ENCODE assay signal across 20 cellular contexts in the genomic region with DNA sequence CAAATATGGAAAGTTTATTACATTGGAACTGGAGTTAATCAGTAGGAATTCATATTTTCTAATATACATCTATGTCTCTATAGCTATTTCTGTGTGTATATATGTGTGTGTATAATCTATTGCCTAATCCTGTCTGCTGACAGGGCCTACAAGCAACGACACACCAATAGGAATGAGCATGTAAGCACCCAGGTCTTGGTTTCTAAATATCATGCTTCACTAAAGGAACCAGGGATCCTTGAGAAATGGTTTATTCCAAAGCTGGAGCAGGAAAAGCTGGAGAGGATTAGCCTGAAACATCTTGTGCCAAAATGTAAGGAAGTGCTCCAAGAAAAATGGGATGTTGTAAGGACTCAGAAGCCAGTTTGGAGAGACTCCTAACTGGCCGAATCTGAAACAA. TPM values are rescaled to one million over a fixed set of nuclear protein-coding genes. Genes with fewer than 3 reads are reported as not detected.
A peak's percentile ranks its signal among the peaks of the same experiment; 100 is the strongest.
DNase-seq lines count a peak whose midpoint lies in the region; ATAC-seq, FAIRE-seq and TF ChIP-seq lines count a peak whose summit lies in the region.
"Had no signal": no experiment of that assay in that cellular context is flagged by ENCODE, and none has a peak within 500 bp of the region (broad histone marks: within the 10 kb centered on the region; RNA-seq: fewer than 3 reads in every experiment).

No MANE protein-coding gene starts in this region.

- peaks cover 7% of the 10 kb centered on the region for H3K36me3 Mint-ChIP-seq in mesothelial cell of epicardium
- peaks cover 21% of the 10 kb centered on the region for H3K36me3 Mint-ChIP-seq in activated CD8-positive, alpha-beta T cell treated with anti-CD3 and anti-CD28 coated beads, Interleukin-2, amount 10 ng/mL, durations not matched to agents 7 days and 5 days (ENCODE audit: low read depth)

- H3K27me3 Mint-ChIP-seq in mesothelial cell of epicardium (ENCODE audit: low read depth): no peaks in the 10 kb centered on the region
- H3K27me3 Mint-ChIP-seq in activated CD8-positive, alpha-beta T cell treated with anti-CD3 and anti-CD28 coated beads, Interleukin-2, amount 10 ng/mL, durations not matched to agents 7 days and 5 days (ENCODE audit: low read depth): no peaks in the 10 kb centered on the region
- H3K27me3 Mint-ChIP-seq: B cell had no signal

- H3K4me3 ChIP-seq in HepG2 (replicated peaks in 1 of 3; ENCODE audit: insufficient read depth in 1 of 3, low read depth in 2 of 3, low read length in 3 of 3): no peak overlapping the region
- H3K4me3 ChIP-seq in right lobe of liver: no peak overlapping the region
- H3K4me3 ChIP-seq in esophagus (ENCODE audit: low read depth in 1 of 2, low read length in 2 of 2): no peak overlapping the region
- no peak overlapping the region for H3K4me3 ChIP-seq in spleen

- H3K4me1 ChIP-seq in HepG2 (ENCODE audit: insufficient read depth, low read length) (peaks cover 35% of the 10 kb centered on the region), right lobe of liver (peaks cover 0 to 11% (median 3%) of the 10 kb centered on the region in 4 donors), esophagus (ENCODE audit: control insufficient read depth in 2 of 2, insufficient read depth in 2 of 2, low read length in 1 of 2) (peaks cover 0 to 12% of the 10 kb centered on the region in 2 donors), spleen (peaks cover 34 to 74% (median 50%) of the 10 kb centered on the region in 6 donors)

- H3K27ac Mint-ChIP-seq in mesothelial cell of epicardium: peak overlapping the region; percentile 73
- H3K27ac Mint-ChIP-seq in activated CD8-positive, alpha-beta T cell treated with anti-CD3 and anti-CD28 coated beads, Interleukin-2, amount 10 ng/mL, durations not matched to agents 7 days and 5 days: no peak overlapping the region
- H3K27ac Mint-ChIP-seq: B cell, nephron progenitor cell had no signal

- no TSS peak for BruUV-seq in HepG2 (replicated peaks; lab: Mats Ljungman, UMichigan)

- TF ChIP-seq CTCF in HepG2 (CRISPR knock-in tag; IDR thresholded peaks at IDR 0.05) (no peak), right lobe of liver (IDR thresholded peaks at IDR 0.05) (no peak), mesothelial cell of epicardium (IDR thresholded peaks at IDR 0.05; ENCODE audit: unreplicated experiment) (no peak), spleen (IDR thresholded peaks at IDR 0.05 in 8 of 11, conservative IDR thresholded peaks at IDR 0.05 in 3 of 11) (no peak)

- H3K36me3 ChIP-seq in HepG2 (replicated peaks in 1 of 2; ENCODE audit: control insufficient read depth in 1 of 2, insufficient read depth in 2 of 2, low read length in 2 of 2): no peaks in the 10 kb centered on the region
- no peaks in the 10 kb centered on the region for H3K36me3 ChIP-seq in right lobe of liver
- no peaks in the 10 kb centered on the region for H3K36me3 ChIP-seq in esophagus (ENCODE audit: control insufficient read depth in 2 of 2, insufficient read depth in 2 of 2, low read length in 1 of 2)
- H3K36me3 ChIP-seq in spleen: no peaks in the 10 kb centered on the region

- no peak for TF ChIP-seq EP300 in HepG2 (IDR thresholded peaks at IDR 0.05; ENCODE audit: low read depth in 2 of 2, low read length in 2 of 2)
- TF ChIP-seq EP300 in HepG2 (CRISPR knock-in tag; IDR thresholded peaks at IDR 0.05; ENCODE audit: borderline replicate concordance): no peak

- no peaks in the 10 kb centered on the region for H3K79me2 ChIP-seq in HepG2 (ENCODE audit: insufficient read depth, low read length)

- no peak for ATAC-seq in HepG2
- ATAC-seq in right lobe of liver: no peak
- no peak for ATAC-seq in activated CD8-positive, alpha-beta T cell treated with anti-CD3 and anti-CD28 coated beads, Interleukin-2, amount 10 ng/mL, durations not matched to agents 7 days and 5 days
- ATAC-seq in GM21576 (IDR thresholded peaks at IDR 0.05; ENCODE audit: unreplicated experiment): no peak

- no peak for FAIRE-seq in HepG2 (lab: Jason Lieb, UNC)
- FAIRE-seq: frontal cortex, GM18507 had no signal

- H3K27ac ChIP-seq in HepG2 (ENCODE audit: extremely low read length, insufficient read depth, low read length): no peak overlapping the region
- no peak overlapping the region for H3K27ac ChIP-seq in right lobe of liver
- H3K27ac ChIP-seq in esophagus (ENCODE audit: low read depth in 2 of 2, low read length in 1 of 2): peak overlapping the region; percentile 34 to 55
- H3K27ac ChIP-seq in spleen: peak overlapping the region in 3 of 8 donors; percentile 27 to 86 (median 67)

- POLR2A ChIA-PET in HepG2 (lab: Yijun Ruan, JAX): no interaction called here
- POLR2A ChIA-PET in activated CD8-positive, alpha-beta T cell treated with anti-CD3 and anti-CD28 coated beads, Interleukin-2, amount 10 ng/mL, durations not matched to agents 7 days and 5 days (lab: Charles Lee): no interaction called here

- TF ChIP-seq POLR2A in HepG2 (IDR thresholded peaks at IDR 0.05; ENCODE audit: insufficient read depth in 1 of 2, low read depth in 2 of 2, low read length in 2 of 2) (no peak), right lobe of liver (IDR thresholded peaks at IDR 0.05) (no peak), spleen (IDR thresholded peaks at IDR 0.05) (no peak)

- CTCF ChIA-PET in HepG2 (lab: Yijun Ruan, JAX; ENCODE audit: low intra/inter-chr PET ratio, low total read pairs): no interaction called here
- CTCF ChIA-PET in activated CD8-positive, alpha-beta T cell treated with anti-CD3 and anti-CD28 coated beads, Interleukin-2, amount 10 ng/mL, durations not matched to agents 7 days and 5 days (lab: Charles Lee): no interaction called here

- WGBS in HepG2 (ENCODE audit: low lambda C conversion rate): 71% methylated on average over 2 of the region's 2 CpGs
- WGBS in right lobe of liver (ENCODE audit: insufficient coverage, low coverage, low lambda C conversion rate, missing lambda C conversion rate): 74% methylated on average over 2 of the region's 2 CpGs
- 34 to 46% methylated on average over 2 of the region's 2 CpGs for WGBS in esophagus, 2 donors
- 62 to 86% (median 71%) methylated on average over 2 of the region's 2 CpGs for WGBS in spleen, 5 donors

- H3K4me2 ChIP-seq in HepG2 (ENCODE audit: low read depth, low read length): no peak overlapping the region

- no peak for DNase-seq in HepG2 (ENCODE audit: low spot score)
- no peak for DNase-seq in right lobe of liver
- no peak for DNase-seq in mesothelial cell of epicardium (ENCODE audit: low spot score in 2 of 2, unreplicated experiment in 2 of 2)
- no peak for DNase-seq in activated CD8-positive, alpha-beta T cell treated with anti-CD3 and anti-CD28 coated beads, Interleukin-2, amount 10 ng/mL, durations not matched to agents 7 days and 5 days
- DNase-seq in spleen: no peak
- DNase-seq in RKO (ENCODE audit: low spot score): no peak
- DNase-seq: activated CD4-positive, alpha-beta T cell treated with anti-CD3 and anti-CD28 coated beads for 4 hours; activated gamma-delta T cell; cerebellar nuclear complex; EL; kidney glomerular epithelial cell; NCI-H2081; nephron progenitor cell; stimulated activated CD4-positive, alpha-beta T cell treated with anti-CD3 and anti-CD28 coated beads, Interleukin-12 subunit alpha, Interleukin-12 subunit beta, amount 100 ng/mL, for 4 hours; SW 1271 had no signal

- peaks cover 8% of the 10 kb centered on the region for H3K9me3 Mint-ChIP-seq in mesothelial cell of epicardium
- peaks cover 11% of the 10 kb centered on the region for H3K9me3 Mint-ChIP-seq in activated CD8-positive, alpha-beta T cell treated with anti-CD3 and anti-CD28 coated beads, Interleukin-2, amount 10 ng/mL, durations not matched to agents 7 days and 5 days (ENCODE audit: insufficient read depth)

- no peaks in the 10 kb centered on the region for H3K27me3 ChIP-seq in HepG2 (ENCODE audit: control insufficient read depth in 1 of 2, insufficient read depth in 2 of 2, low read length in 2 of 2)
- no peaks in the 10 kb centered on the region for H3K27me3 ChIP-seq in right lobe of liver
- no peaks in the 10 kb centered on the region for H3K27me3 ChIP-seq in esophagus (ENCODE audit: control insufficient read depth in 1 of 2, insufficient read depth in 2 of 2, low read length in 2 of 2)
- H3K27me3 ChIP-seq in spleen (replicated peaks in 1 of 7): no peaks in the 10 kb centered on the region

- no peak overlapping the region for H3K9ac ChIP-seq in HepG2 (ENCODE audit: insufficient read depth, low read depth, low read length)

- intact Hi-C loops in HepG2 (cut with micrococcal nuclease; ENCODE audit: unreplicated experiment): no loop called here
- intact Hi-C loops in right lobe of liver (cut with DNase I): loop anchor here in 1 of 2 donors (10.0 kb wide), 1 partner anchor 55 kb away; no protein-coding TSS in a partner anchor
- intact Hi-C loops in spleen (cut with DNase I; ENCODE audit: low total_unique reads): loop anchor here (5.0 kb wide), 1 partner anchor 33 kb away; no protein-coding TSS in a partner anchor

- H4K20me1 ChIP-seq in HepG2 (ENCODE audit: insufficient read depth, low read length): no peaks in the 10 kb centered on the region

- H3K9me3 ChIP-seq in HepG2 (ENCODE audit: low read length): no peaks in the 10 kb centered on the region
- no peaks in the 10 kb centered on the region for H3K9me3 ChIP-seq in right lobe of liver
- H3K9me3 ChIP-seq in esophagus (ENCODE audit: control insufficient read depth in 2 of 2, insufficient read depth in 1 of 2, low read depth in 1 of 2, low read length in 1 of 2): no peaks in the 10 kb centered on the region
- peaks cover 0 to 7% (median 3%) of the 10 kb centered on the region in 8 donors for H3K9me3 ChIP-seq in spleen

- no peak overlapping the region for H3K4me3 Mint-ChIP-seq in mesothelial cell of epicardium
- H3K4me3 Mint-ChIP-seq in activated CD8-positive, alpha-beta T cell treated with anti-CD3 and anti-CD28 coated beads, Interleukin-2, amount 10 ng/mL, durations not matched to agents 7 days and 5 days: no peak overlapping the region
- H3K4me3 Mint-ChIP-seq: B cell, nephron progenitor cell had no signal

- no peak overlapping the region for H2AFZ ChIP-seq in HepG2 (ENCODE audit: low read length)

- peaks cover 30% of the 10 kb centered on the region for H3K4me1 Mint-ChIP-seq in mesothelial cell of epicardium
- H3K4me1 Mint-ChIP-seq in activated CD8-positive, alpha-beta T cell treated with anti-CD3 and anti-CD28 coated beads, Interleukin-2, amount 10 ng/mL, durations not matched to agents 7 days and 5 days (ENCODE audit: low read depth): peaks cover 69% of the 10 kb centered on the region

- in situ Hi-C loops in HepG2 (cut with HindIII; ENCODE audit: extremely low pct_ligation_motif_present, low pct_unique_long_range_greater_than_20kb): no loop called here

- no peak for TF ChIP-seq RAD21 in HepG2 (CRISPR knock-in tag; IDR thresholded peaks at IDR 0.05)

RNA-seq across cellular contexts. Expression of gene LGALS3, which starts 29.3 kb away (rescaled TPM):
- total RNA-seq in HepG2 (2016; rRNA removed; fragmentation: Illumina TruSeq; extraction: Trizol) (5.0 and 6.3 TPM in 2 replicates), right lobe of liver (10 to 100 TPM in 3 of 6 experiments, 1 to 10 TPM in 3; 3.1 to 21.6 (median 12.3) TPM), mesothelial cell of epicardium (17.1 to 19.4 TPM (median 19.2 TPM) in 3 replicates), spleen (10 to 100 TPM; 37.4 to 71.1 (median 48.8) TPM)
- 2.6 and 3.6 TPM in 2 replicates for total RNA-seq in HepG2 (2016; cell fraction: cytosol; rRNA removed; fragmentation: Illumina TruSeq; extraction: Trizol; ENCODE audit: low read depth)
- total RNA-seq in HepG2 (2016; cell fraction: insoluble cytoplasmic fraction; rRNA removed; fragmentation: Illumina TruSeq; extraction: Trizol): 6.6 and 7.4 TPM in 2 replicates
- 2.7 and 2.8 TPM in 2 replicates for total RNA-seq in HepG2 (2016; cell fraction: membrane; rRNA removed; fragmentation: Illumina TruSeq; extraction: Trizol)
- 2.9 TPM in 2 replicates for total RNA-seq in HepG2 (2016; cell fraction: nucleus; rRNA removed; fragmentation: Illumina TruSeq; extraction: Trizol)
- polyA plus RNA-seq in HepG2 (2011; rRNA removed) (92.2 and 97.4 TPM in 2 replicates), esophagus (100 to 1,000 TPM; 412 to 630 TPM), spleen (100 to 1,000 TPM in 1 of 3 donors, 10 to 100 TPM in 2; 61.1 to 201 (median 69.1) TPM)
- 78.8 and 85.7 TPM in 2 replicates for polyA plus RNA-seq in HepG2 (2011; cell fraction: cytosol; rRNA removed)
- polyA plus RNA-seq in HepG2 (2011; cell fraction: nucleus; rRNA removed): 48.6 and 48.9 TPM in 2 replicates
- 16.0 and 39.9 TPM in 2 replicates for polyA plus RNA-seq in HepG2 (2012)
- 5.0 and 5.9 TPM in 2 replicates for polyA plus RNA-seq in HepG2 (2016; cell fraction: cytosol; fragmentation: Illumina TruSeq; extraction: Trizol; ENCODE audit: low read depth)
- polyA plus RNA-seq in HepG2 (2016; cell fraction: insoluble cytoplasmic fraction; fragmentation: Illumina TruSeq; extraction: Trizol; ENCODE audit: low read depth): 10.5 and 10.8 TPM in 2 replicates
- polyA plus RNA-seq in HepG2 (2016; cell fraction: membrane; fragmentation: Illumina TruSeq; extraction: Trizol; ENCODE audit: low read depth): 3.3 TPM in 2 replicates
- 6.0 and 6.6 TPM in 2 replicates for polyA plus RNA-seq in HepG2 (2016; cell fraction: nucleus; fragmentation: Illumina TruSeq; extraction: Trizol; ENCODE audit: insufficient read depth, low read depth)
- 42.0 and 143 TPM in 2 replicates for polyA minus RNA-seq in HepG2 (2011; rRNA and poly(A)+ RNA removed; ENCODE audit: low replicate concordance)
- 30.7 and 33.1 TPM in 2 replicates for polyA minus RNA-seq in HepG2 (2011; cell fraction: cytosol; rRNA and poly(A)+ RNA removed)
- 12.0 and 17.0 TPM in 2 replicates for polyA minus RNA-seq in HepG2 (2011; cell fraction: nucleus; rRNA and poly(A)+ RNA removed)
- 10 to 100 TPM; 31.5 to 34.4 TPM for total RNA-seq in activated CD8-positive, alpha-beta T cell treated with anti-CD3 and anti-CD28 coated beads, Interleukin-2, amount 10 ng/mL, durations not matched to agents 7 days and 5 days

RNA-seq across cellular contexts. Expression of gene MAPK1IP1L, which starts 48.3 kb away (rescaled TPM):
- total RNA-seq in HepG2 (2016; rRNA removed; fragmentation: Illumina TruSeq; extraction: Trizol) (27.8 and 34.7 TPM in 2 replicates), right lobe of liver (10 to 100 TPM; 21.2 to 49.8 (median 34.6) TPM), mesothelial cell of epicardium (116 to 120 TPM (median 119 TPM) in 3 replicates), spleen (10 to 100 TPM; 49.8 to 72.5 (median 63.5) TPM)
- 2.8 and 4.2 TPM in 2 replicates for total RNA-seq in HepG2 (2016; cell fraction: cytosol; rRNA removed; fragmentation: Illumina TruSeq; extraction: Trizol; ENCODE audit: low read depth)
- total RNA-seq in HepG2 (2016; cell fraction: insoluble cytoplasmic fraction; rRNA removed; fragmentation: Illumina TruSeq; extraction: Trizol): 29.3 and 32.0 TPM in 2 replicates
- total RNA-seq in HepG2 (2016; cell fraction: membrane; rRNA removed; fragmentation: Illumina TruSeq; extraction: Trizol): 12.6 and 12.7 TPM in 2 replicates
- total RNA-seq in HepG2 (2016; cell fraction: nucleus; rRNA removed; fragmentation: Illumina TruSeq; extraction: Trizol): 17.7 and 20.5 TPM in 2 replicates
- polyA plus RNA-seq in HepG2 (2011; rRNA removed) (68.4 and 75.0 TPM in 2 replicates), esophagus (10 to 100 TPM; 25.4 to 35.8 TPM), spleen (10 to 100 TPM; 20.8 to 28.9 (median 24.8) TPM)
- 61.6 and 93.2 TPM in 2 replicates for polyA plus RNA-seq in HepG2 (2011; cell fraction: cytosol; rRNA removed)
- 45.3 and 52.4 TPM in 2 replicates for polyA plus RNA-seq in HepG2 (2011; cell fraction: nucleus; rRNA removed)
- 33.3 and 36.8 TPM in 2 replicates for polyA plus RNA-seq in HepG2 (2012)
- 5.4 and 5.8 TPM in 2 replicates for polyA plus RNA-seq in HepG2 (2016; cell fraction: cytosol; fragmentation: Illumina TruSeq; extraction: Trizol; ENCODE audit: low read depth)
- 79.6 and 99.5 TPM in 2 replicates for polyA plus RNA-seq in HepG2 (2016; cell fraction: insoluble cytoplasmic fraction; fragmentation: Illumina TruSeq; extraction: Trizol; ENCODE audit: low read depth)
- 15.8 and 16.6 TPM in 2 replicates for polyA plus RNA-seq in HepG2 (2016; cell fraction: membrane; fragmentation: Illumina TruSeq; extraction: Trizol; ENCODE audit: low read depth)
- 51.2 and 62.0 TPM in 2 replicates for polyA plus RNA-seq in HepG2 (2016; cell fraction: nucleus; fragmentation: Illumina TruSeq; extraction: Trizol; ENCODE audit: insufficient read depth, low read depth)
- 301 and 575 TPM in 2 replicates for polyA minus RNA-seq in HepG2 (2011; rRNA and poly(A)+ RNA removed; ENCODE audit: low replicate concordance)
- 97.3 and 111 TPM in 2 replicates for polyA minus RNA-seq in HepG2 (2011; cell fraction: cytosol; rRNA and poly(A)+ RNA removed)
- 22.1 and 23.1 TPM in 2 replicates for polyA minus RNA-seq in HepG2 (2011; cell fraction: nucleus; rRNA and poly(A)+ RNA removed)
- total RNA-seq in activated CD8-positive, alpha-beta T cell treated with anti-CD3 and anti-CD28 coated beads, Interleukin-2, amount 10 ng/mL, durations not matched to agents 7 days and 5 days: 100 to 1,000 TPM; 105 to 106 TPM

Comparison
In these comparisons a context has a peak if more than half of its experiments do, and no peak if none do; other contexts are left out.
1. H3K27ac ChIP-seq: peak in esophagus (2 of 2); none in HepG2 (single experiment) and right lobe of liver (0 of 3).